10 cellular contexts compared by ENCODE assay signal in the genomic region with DNA sequence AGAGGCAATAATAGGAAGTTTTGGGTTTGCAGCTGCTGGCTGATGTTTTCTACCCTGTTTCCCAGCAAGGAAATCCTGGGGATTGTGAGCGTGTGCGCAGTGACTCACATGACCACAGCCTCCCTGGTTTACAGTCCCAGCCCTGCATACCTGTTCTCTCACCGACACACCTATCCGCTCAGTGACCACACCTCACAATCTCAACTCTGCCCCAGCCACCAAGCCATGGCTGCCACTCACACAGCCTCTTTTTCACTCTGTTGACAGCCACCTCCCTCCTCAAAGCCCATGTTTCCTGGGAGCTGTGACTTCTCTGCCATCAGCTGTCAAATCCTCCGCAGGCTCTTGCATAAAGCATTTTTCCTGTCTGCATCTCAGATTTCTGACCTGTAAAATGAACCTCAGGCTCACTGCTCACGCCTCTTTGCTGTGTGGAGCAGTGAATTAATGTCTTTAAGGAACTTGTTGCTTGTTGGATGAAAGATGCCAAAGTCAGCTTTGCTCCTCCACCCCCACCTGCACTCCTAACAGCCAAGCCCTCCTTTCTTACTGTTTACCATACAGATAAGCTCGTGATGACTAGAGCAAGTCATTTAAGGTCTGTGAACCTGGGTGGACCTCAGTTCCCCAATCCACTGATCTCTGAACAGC. TPM values are rescaled to one million over a fixed set of nuclear protein-coding genes. Genes with fewer than 3 reads are reported as not detected.
DNase-seq lines count a peak whose midpoint lies in the region; ATAC-seq and TF ChIP-seq lines count a peak whose summit lies in the region.
"Had no signal": no experiment of that assay in that cellular context is flagged by ENCODE, and none has a peak within 500 bp of the region (broad histone marks: within the 10 kb centered on the region; RNA-seq: fewer than 3 reads in every experiment).

No MANE protein-coding gene starts in this region.

- no peak overlapping the region for H2BK5ac ChIP-seq in trophoblast cell (ENCODE audit: low read depth, low read length, poor library complexity)

- H3K27me3 Mint-ChIP-seq in GM23338 (ENCODE audit: insufficient read depth, low read depth, poor library complexity), result no peaks in the 10 kb centered on the region
- H3K27me3 Mint-ChIP-seq in T-helper 17 cell, result peaks cover 26% of the 10 kb centered on the region

- H3F3A ChIP-seq in GM23338 (replicated peaks; ENCODE audit: low read depth), result no peaks in the 10 kb centered on the region

- H3K27ac ChIP-seq in GM23338 (ENCODE audit: low read depth) (no peak overlapping the region), Peyer's patch (peak overlapping the region in 3 of 4 donors; percentile 66 to 85 (median 81)), trophoblast cell (ENCODE audit: low read depth, low read length) (no peak overlapping the region)
- H3K27ac ChIP-seq: SJSA1 had no signal

- DNase-seq in GM23338 (ENCODE audit: low spot score), result no peak
- DNase-seq in Peyer's patch, result peak in 2 of 3 donors; percentile 82 to 86
- no peak for DNase-seq in left cardiac atrium
- DNase-seq in trophoblast cell, result peak; percentile 82 to 89
- no peak for DNase-seq in T-helper 17 cell
- no peak for DNase-seq in cerebellar cortex (ENCODE audit: low spot score)
- no peak for DNase-seq in activated naive CD4-positive, alpha-beta T cell treated with anti-CD3 and anti-CD28 coated beads, Interleukin-2, amount 50 U/mL, for 16 hours
- DNase-seq: central memory CD4-positive, alpha-beta T cell had no signal

- no peak overlapping the region for H3K4me2 ChIP-seq in GM23338
- no peak overlapping the region for H3K4me2 ChIP-seq in trophoblast cell (ENCODE audit: low read length)

- no peak overlapping the region for H3K23ac ChIP-seq in trophoblast cell (ENCODE audit: low read length)

- no peak overlapping the region for H2AK5ac ChIP-seq in trophoblast cell (ENCODE audit: low read length)

- H3K36me3 Mint-ChIP-seq in GM23338 (ENCODE audit: low read depth) (no peaks in the 10 kb centered on the region), T-helper 17 cell (ENCODE audit: low read depth) (peaks cover 2% of the 10 kb centered on the region)

- H3K79me2 ChIP-seq in GM23338 (replicated peaks; ENCODE audit: insufficient read depth) (no peaks in the 10 kb centered on the region; the same call in 1 of the 2 replicates), trophoblast cell (ENCODE audit: control insufficient read depth, insufficient read depth, low read length, poor library complexity) (no peaks in the 10 kb centered on the region)

- H3K14ac ChIP-seq in trophoblast cell (ENCODE audit: low read length), result no peak overlapping the region

- intact Hi-C loops in left cardiac atrium (cut with DNase I), result loop anchor here (5.0 to 10.0 kb wide), 2 partner anchors 44 to 48 kb away; a partner anchor contains a TSS

- peak in 1 of 2 donors; percentile 37 for TF ChIP-seq POLR2A in Peyer's patch (IDR thresholded peaks at IDR 0.05)

- H3K27ac Mint-ChIP-seq in GM23338 (peak overlapping the region; percentile 76; the same call in 1 of the 2 replicates), T-helper 17 cell (no peak overlapping the region)

- 0 out of 2 replicates have a peak, but pooled peaks cover 5% of the 10 kb centered on the region for H3K9me2 ChIP-seq in GM23338 (ENCODE audit: insufficient read depth)

- H4K91ac ChIP-seq in trophoblast cell (ENCODE audit: low read depth, low read length), result no peak overlapping the region

- no peaks in the 10 kb centered on the region for H3K79me1 ChIP-seq in trophoblast cell (ENCODE audit: low read length)

- TF ChIP-seq CTCF in GM23338 (conservative IDR thresholded peaks at IDR 0.05; ENCODE audit: low read depth in 2 of 2) (no peak), Peyer's patch (IDR thresholded peaks at IDR 0.05) (peak in 1 of 6 experiments; percentile 4)

- no peaks in the 10 kb centered on the region for H4K20me1 ChIP-seq in GM23338 (replicated peaks; ENCODE audit: insufficient read depth)

- H3K4me3 Mint-ChIP-seq in GM23338 (no peak overlapping the region; the same call in 2 of the 3 replicates), T-helper 17 cell (no peak overlapping the region)

- H3K4me1 ChIP-seq in GM23338 (ENCODE audit: insufficient read depth) (0 out of 2 replicates have a peak, but pooled peaks cover 2% of the 10 kb centered on the region), Peyer's patch (no peaks in the 10 kb centered on the region), trophoblast cell (ENCODE audit: control insufficient read depth in 1 of 2, insufficient read depth in 2 of 2, low read length in 2 of 2) (peaks cover 12 to 14% of the 10 kb centered on the region in 2 experiments)

- no peak overlapping the region for H3K9ac ChIP-seq in trophoblast cell (ENCODE audit: low read length)

- no peaks in the 10 kb centered on the region for H3K9me3 Mint-ChIP-seq in GM23338

- H3K27me3 ChIP-seq in GM23338 (ENCODE audit: insufficient read depth), result no peaks in the 10 kb centered on the region
- H3K27me3 ChIP-seq in Peyer's patch, result no peaks in the 10 kb centered on the region
- no peaks in the 10 kb centered on the region for H3K27me3 ChIP-seq in trophoblast cell (ENCODE audit: insufficient read depth, low read length)

- H2AFZ ChIP-seq in GM23338 (no peak overlapping the region), trophoblast cell (ENCODE audit: insufficient read depth, low read length, poor library complexity) (no peak overlapping the region)

- no peak overlapping the region for H3K4ac ChIP-seq in trophoblast cell (ENCODE audit: low read depth, low read length)

- no peak overlapping the region for H4K12ac ChIP-seq in trophoblast cell (ENCODE audit: low read depth, low read length)

- no peak overlapping the region for H4K8ac ChIP-seq in trophoblast cell (ENCODE audit: low read depth, low read length)

- H2BK12ac ChIP-seq in trophoblast cell (ENCODE audit: low read length), result no peak overlapping the region

- H3K4me3 ChIP-seq in GM23338 (no peak overlapping the region), Peyer's patch (no peak overlapping the region), trophoblast cell (ENCODE audit: low read depth, low read length) (no peak overlapping the region)
- H3K4me3 ChIP-seq: SJSA1 had no signal

- no peak overlapping the region for H2BK120ac ChIP-seq in trophoblast cell (ENCODE audit: insufficient read depth, low read length, poor library complexity)

- H3K4me1 Mint-ChIP-seq in GM23338 (peaks cover 14% of the 10 kb centered on the region), T-helper 17 cell (peaks cover 13% of the 10 kb centered on the region)

- no peaks in the 10 kb centered on the region for H3K9me3 ChIP-seq in Peyer's patch
- H3K9me3 ChIP-seq in trophoblast cell (ENCODE audit: insufficient read depth, low read depth, low read length), result peaks cover 2% of the 10 kb centered on the region
- no peaks in the 10 kb centered on the region for H3K9me3 ChIP-seq in T-helper 17 cell (ENCODE audit: control insufficient read depth, low read length, poor library complexity, severe bottlenecking)
- H3K9me3 ChIP-seq: SJSA1 had no signal

- H3K36me3 ChIP-seq in GM23338 (ENCODE audit: insufficient read depth) (no peaks in the 10 kb centered on the region), Peyer's patch (no peaks in the 10 kb centered on the region), trophoblast cell (ENCODE audit: control insufficient read depth in 1 of 2, insufficient read depth in 2 of 2, low read length in 2 of 2) (no peaks in the 10 kb centered on the region)
- H3K36me3 ChIP-seq: SJSA1 had no signal

- no peak overlapping the region for H3K18ac ChIP-seq in trophoblast cell (ENCODE audit: low read length)

- no CpG with 5 or more reads among the region's 7 CpGs for WGBS in trophoblast cell (ENCODE audit: extremely low coverage, insufficient coverage, insufficient read length)

- ATAC-seq in GM23338 (peak; percentile 45; the same call in 2 of the 3 replicates), left cardiac atrium (peak; percentile 38 to 66), HG02885 (IDR thresholded peaks at IDR 0.05; ENCODE audit: poor library complexity, unreplicated experiment) (no peak), T-helper 17 cell (no peak)

TF ChIP-seq in GM23338, 12 proteins besides CTCF, POLR2A, EP300 and RAD21:
- TF ChIP-seq ZNF331 (CRISPR knock-in tag; IDR thresholded peaks at IDR 0.05; ENCODE audit: low read depth) (no peak), EZH2phosphoT487 (IDR thresholded peaks at IDR 0.05; ENCODE audit: unreplicated experiment) (no peak)

RNA-seq across cellular contexts. Expression of a gene that starts 43.5 kb away (rescaled TPM):
- total RNA-seq in GM23338 (2014; rRNA removed; shearing (Covaris generic)), result 15.8 and 31.3 TPM in 2 replicates
- 2.8 and 3.1 TPM in 2 replicates for polyA plus RNA-seq in GM23338 (2016; fragmentation: Nextera tagmentation; extraction: Ambion mirVana)
- total RNA-seq in Peyer's patch, result 10 to 100 TPM in 3 of 4 donors, 1 to 10 TPM in 1; 9.1 to 30.3 (median 12.5) TPM
- 10 to 100 TPM; 20.9 to 22.1 TPM for total RNA-seq in left cardiac atrium
- polyA plus RNA-seq in trophoblast cell (2013), result 7.0 and 7.6 TPM in 2 replicates
- 1 to 10 TPM; 1.6 to 1.7 TPM for total RNA-seq in T-helper 17 cell
- total RNA-seq: SJSA1 had no signal

Comparison
In these comparisons a context has a peak if more than half of its experiments do, and no peak if none do; other contexts are left out.
1. ATAC-seq: peak in GM23338 (single experiment) and left cardiac atrium (2 of 2); none in HG02885 (single experiment) and T-helper 17 cell (single experiment).
2. DNase-seq: peak in Peyer's patch (2 of 3) and trophoblast cell (2 of 2); none in GM23338 (single experiment), left cardiac atrium (single experiment), T-helper 17 cell (0 of 3), cerebellar cortex (single experiment) and activated naive CD4-positive, alpha-beta T cell treated with anti-CD3 and anti-CD28 coated beads, Interleukin-2, amount 50 U/mL, for 16 hours (single experiment).
3. H3K27ac ChIP-seq: peak in Peyer's patch (3 of 4); none in GM23338 (single experiment) and trophoblast cell (single experiment).